13 cellular contexts compared by ENCODE assay signal in the genomic region with DNA sequence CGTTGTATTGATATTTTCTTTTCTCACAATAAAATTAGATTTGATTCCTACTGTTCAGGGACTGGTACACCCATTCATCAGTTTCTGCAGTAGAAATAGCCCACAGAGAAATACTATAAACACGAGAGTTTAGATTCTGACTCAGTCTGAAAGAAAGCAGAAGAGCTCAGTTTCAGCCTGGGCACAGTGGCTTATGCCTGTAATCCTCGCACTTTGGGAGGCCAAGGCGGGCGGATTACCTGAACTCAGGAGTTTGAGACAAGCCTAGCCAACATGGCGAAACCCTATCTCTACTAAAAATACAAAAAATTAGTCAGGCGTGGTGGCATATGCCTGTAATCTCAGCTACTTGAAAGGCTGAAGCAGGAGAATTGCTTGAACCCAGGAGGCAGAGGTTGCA. TPM values are rescaled to one million over a fixed set of nuclear protein-coding genes. Genes with fewer than 3 reads are reported as not detected.
A peak's percentile ranks its signal among the peaks of the same experiment; 100 is the strongest.
DNase-seq lines count a peak whose midpoint lies in the region; ATAC-seq, FAIRE-seq and TF ChIP-seq lines count a peak whose summit lies in the region.
"Had no signal": no experiment of that assay in that cellular context is flagged by ENCODE, and none has a peak within 500 bp of the region (broad histone marks: within the 10 kb centered on the region; RNA-seq: fewer than 3 reads in every experiment).

No MANE protein-coding gene starts in this region.

- no peak for TF ChIP-seq POLR2A in spleen (IDR thresholded peaks at IDR 0.05)
- no peak for TF ChIP-seq POLR2A in H54 (IDR thresholded peaks at IDR 0.05; ENCODE audit: low read depth, low read length)

- peak overlapping the region; percentile 93 for H3K27ac Mint-ChIP-seq in activated T-cell treated with anti-CD3 and anti-CD28 coated beads, Interleukin-2, amount 50 U/mL, for 24 hours
- H3K27ac Mint-ChIP-seq in activated T-cell treated with anti-CD3 and anti-CD28 coated beads, Interleukin-2, amount 50 U/mL, for 72 hours = peak overlapping the region; percentile 66
- peak overlapping the region; percentile 74 for H3K27ac Mint-ChIP-seq in stimulated activated effector memory CD8-positive, alpha-beta T cell treated with anti-CD3 and anti-CD28 coated beads, Interleukin-12 subunit alpha, Interleukin-12 subunit beta, amount 100 ng/mL, for 72 hours

- no peaks in the 10 kb centered on the region for H3K27me3 Mint-ChIP-seq in activated T-cell treated with anti-CD3 and anti-CD28 coated beads, Interleukin-2, amount 50 U/mL, for 24 hours
- no peaks in the 10 kb centered on the region for H3K27me3 Mint-ChIP-seq in activated T-cell treated with anti-CD3 and anti-CD28 coated beads, Interleukin-2, amount 50 U/mL, for 72 hours (ENCODE audit: low read depth)

- H3K36me3 ChIP-seq in spleen (no peaks in the 10 kb centered on the region), kidney (ENCODE audit: control insufficient read depth in 1 of 2, insufficient read depth in 2 of 2, low read length in 2 of 2) (no peaks in the 10 kb centered on the region)
- H3K36me3 ChIP-seq: upper lobe of left lung had no signal

- H3K9ac ChIP-seq in kidney (ENCODE audit: low read length in 2 of 2) = no peak overlapping the region

- 78 to 88% (median 82%) methylated on average over 7 of the region's 7 CpGs for WGBS in spleen, 5 donors

- DNase-seq in activated T-cell treated with anti-CD3 and anti-CD28 coated beads, Interleukin-2, amount 50 U/mL, for 24 hours = peak; percentile 68
- DNase-seq in activated T-cell treated with anti-CD3 and anti-CD28 coated beads for 4 hours = no peak
- peak; percentile 53 to 67 for DNase-seq in activated T-cell treated with anti-CD3 and anti-CD28 coated beads, Interleukin-2, amount 50 U/mL, for 72 hours
- DNase-seq in stimulated activated effector memory CD8-positive, alpha-beta T cell treated with anti-CD3 and anti-CD28 coated beads, Interleukin-12 subunit alpha, Interleukin-12 subunit beta, amount 100 ng/mL, for 72 hours (ENCODE audit: low spot score in 2 of 2) = no peak
- no peak for DNase-seq in spleen
- no peak for DNase-seq in H54 (ENCODE audit: insufficient read length, low spot score)
- no peak for DNase-seq in kidney
- DNase-seq: NCI-H187, nucleus accumbens, upper lobe of left lung had no signal

- no peak for FAIRE-seq in H54 (lab: Jason Lieb, UNC)
- no peak for FAIRE-seq in kidney (lab: Jason Lieb, UNC)
- FAIRE-seq: TTC549 had no signal

- no peaks in the 10 kb centered on the region for H3K27me3 ChIP-seq in spleen (replicated peaks in 1 of 7)
- H3K27me3 ChIP-seq: upper lobe of left lung had no signal

- peak overlapping the region in 4 of 8 donors; percentile 3 to 84 (median 74) for H3K27ac ChIP-seq in spleen
- no peak overlapping the region for H3K27ac ChIP-seq in kidney (ENCODE audit: low read depth in 2 of 2, low read length in 2 of 2)
- H3K27ac ChIP-seq: upper lobe of left lung had no signal

- peaks cover 83% of the 10 kb centered on the region for H3K4me1 Mint-ChIP-seq in activated T-cell treated with anti-CD3 and anti-CD28 coated beads, Interleukin-2, amount 50 U/mL, for 24 hours (ENCODE audit: low read depth)
- H3K4me1 Mint-ChIP-seq in activated T-cell treated with anti-CD3 and anti-CD28 coated beads, Interleukin-2, amount 50 U/mL, for 72 hours (ENCODE audit: low read depth) = peaks cover 81% of the 10 kb centered on the region
- peaks cover 68% of the 10 kb centered on the region for H3K4me1 Mint-ChIP-seq in stimulated activated effector memory CD8-positive, alpha-beta T cell treated with anti-CD3 and anti-CD28 coated beads, Interleukin-12 subunit alpha, Interleukin-12 subunit beta, amount 100 ng/mL, for 72 hours

- peak overlapping the region in 3 of 8 donors; percentile 3 to 65 (median 19) for H3K4me3 ChIP-seq in spleen
- no peak overlapping the region for H3K4me3 ChIP-seq in kidney (ENCODE audit: low read length in 2 of 2)
- H3K4me3 ChIP-seq: upper lobe of left lung had no signal

- ATAC-seq in HG02852 (IDR thresholded peaks at IDR 0.05; ENCODE audit: unreplicated experiment) = peak; percentile 80
- ATAC-seq in activated T-cell treated with anti-CD3 and anti-CD28 coated beads, Interleukin-2, amount 50 U/mL, for 72 hours (replicated peaks in 1 of 2) = peak; percentile 75 to 85
- ATAC-seq in stimulated activated effector memory CD8-positive, alpha-beta T cell treated with anti-CD3 and anti-CD28 coated beads, Interleukin-12 subunit alpha, Interleukin-12 subunit beta, amount 100 ng/mL, for 72 hours = peak; percentile 88

- H3K9me3 ChIP-seq in spleen (peaks cover 0 to 10% (median 6%) of the 10 kb centered on the region in 8 donors), kidney (ENCODE audit: control insufficient read depth in 1 of 2, low read length in 2 of 2) (no peaks in the 10 kb centered on the region)
- H3K9me3 ChIP-seq: upper lobe of left lung had no signal

- intact Hi-C loops in spleen (cut with DNase I; ENCODE audit: low total_unique reads) = no loop called here
- intact Hi-C loops in kidney (cut with DNase I) = no loop called here

- H3K4me3 Mint-ChIP-seq in activated T-cell treated with anti-CD3 and anti-CD28 coated beads, Interleukin-2, amount 50 U/mL, for 24 hours = peak overlapping the region; percentile 87
- peak overlapping the region; percentile 77 to 81 for H3K4me3 Mint-ChIP-seq in activated T-cell treated with anti-CD3 and anti-CD28 coated beads, Interleukin-2, amount 50 U/mL, for 72 hours
- H3K4me3 Mint-ChIP-seq in stimulated activated effector memory CD8-positive, alpha-beta T cell treated with anti-CD3 and anti-CD28 coated beads, Interleukin-12 subunit alpha, Interleukin-12 subunit beta, amount 100 ng/mL, for 72 hours = peak overlapping the region; percentile 76

- peaks cover 96% of the 10 kb centered on the region for H3K36me3 Mint-ChIP-seq in activated T-cell treated with anti-CD3 and anti-CD28 coated beads, Interleukin-2, amount 50 U/mL, for 24 hours (ENCODE audit: low read depth)
- H3K36me3 Mint-ChIP-seq in activated T-cell treated with anti-CD3 and anti-CD28 coated beads, Interleukin-2, amount 50 U/mL, for 72 hours (ENCODE audit: insufficient read depth in 2 of 2) = peaks cover 37 to 68% of the 10 kb centered on the region in 2 donors
- H3K36me3 Mint-ChIP-seq in stimulated activated effector memory CD8-positive, alpha-beta T cell treated with anti-CD3 and anti-CD28 coated beads, Interleukin-12 subunit alpha, Interleukin-12 subunit beta, amount 100 ng/mL, for 72 hours = peaks cover 100% of the 10 kb centered on the region

- no peaks in the 10 kb centered on the region for H3K9me3 Mint-ChIP-seq in activated T-cell treated with anti-CD3 and anti-CD28 coated beads, Interleukin-2, amount 50 U/mL, for 24 hours
- H3K9me3 Mint-ChIP-seq in activated T-cell treated with anti-CD3 and anti-CD28 coated beads, Interleukin-2, amount 50 U/mL, for 72 hours = no peaks in the 10 kb centered on the region
- H3K9me3 Mint-ChIP-seq in stimulated activated effector memory CD8-positive, alpha-beta T cell treated with anti-CD3 and anti-CD28 coated beads, Interleukin-12 subunit alpha, Interleukin-12 subunit beta, amount 100 ng/mL, for 72 hours = no peaks in the 10 kb centered on the region

- no peak for TF ChIP-seq CTCF in spleen (IDR thresholded peaks at IDR 0.05 in 8 of 11, conservative IDR thresholded peaks at IDR 0.05 in 3 of 11)
- no peak for TF ChIP-seq CTCF in kidney (IDR thresholded peaks at IDR 0.05; ENCODE audit: borderline replicate concordance, extremely low read depth, insufficient read depth)

- H3K4me1 ChIP-seq in spleen = peaks cover 0 to 50% (median under 1%) of the 10 kb centered on the region in 6 donors
- H3K4me1 ChIP-seq in kidney (ENCODE audit: control insufficient read depth in 1 of 2, insufficient read depth in 1 of 2, low read depth in 1 of 2, low read length in 2 of 2) = no peaks in the 10 kb centered on the region
- H3K4me1 ChIP-seq: upper lobe of left lung had no signal

RNA-seq across cellular contexts. Expression of gene ITK, which starts 8.6 kb away (rescaled TPM):
- total RNA-seq in activated T-cell treated with anti-CD3 and anti-CD28 coated beads, Interleukin-2, amount 50 U/mL, for 72 hours = 100 to 1,000 TPM; 289 to 314 TPM
- total RNA-seq in spleen (10 to 100 TPM; 34.1 to 81.1 (median 45.6) TPM), kidney (14.0 TPM)
- polyA plus RNA-seq in spleen (10 to 100 TPM in 1 of 3 donors, 1 to 10 TPM in 2; 5.6 to 12.1 (median 8.0) TPM), kidney (ENCODE audit: insufficient read depth, low read depth, low replicate concordance) (0.11 TPM)
- total RNA-seq: HT-29 had no signal

RNA-seq across cellular contexts. Expression of gene GARIN3, which starts 23.2 kb away (rescaled TPM):
- under 1 TPM; 0.22 to 0.39 TPM for total RNA-seq in activated T-cell treated with anti-CD3 and anti-CD28 coated beads, Interleukin-2, amount 50 U/mL, for 72 hours
- total RNA-seq in spleen (not detected), kidney (not detected)
- polyA plus RNA-seq in spleen (not detected), kidney (ENCODE audit: insufficient read depth, low read depth, low replicate concordance) (not detected)
- total RNA-seq: HT-29, upper lobe of left lung had no signal

RNA-seq across cellular contexts. Expression of gene MED7, which starts 46.6 kb away (rescaled TPM):
- total RNA-seq in activated T-cell treated with anti-CD3 and anti-CD28 coated beads, Interleukin-2, amount 50 U/mL, for 72 hours = 10 to 100 TPM; 12.7 to 16.7 TPM
- total RNA-seq in spleen = 10 to 100 TPM in 6 of 7 donors, 1 to 10 TPM in 1; 9.5 to 15.9 (median 14.6) TPM
- 10 to 100 TPM; 22.8 to 27.0 (median 23.5) TPM for polyA plus RNA-seq in spleen
- 18.2 TPM for total RNA-seq in kidney
- polyA plus RNA-seq in kidney (ENCODE audit: insufficient read depth, low read depth, low replicate concordance) = 28.6 TPM

Comparison
In these comparisons a context has a peak if more than half of its experiments do, and no peak if none do; other contexts are left out.
1. DNase-seq: peak in activated T-cell treated with anti-CD3 and anti-CD28 coated beads, Interleukin-2, amount 50 U/mL, for 24 hours (single experiment) and activated T-cell treated with anti-CD3 and anti-CD28 coated beads, Interleukin-2, amount 50 U/mL, for 72 hours (2 of 2); none in activated T-cell treated with anti-CD3 and anti-CD28 coated beads for 4 hours (single experiment), stimulated activated effector memory CD8-positive, alpha-beta T cell treated with anti-CD3 and anti-CD28 coated beads, Interleukin-12 subunit alpha, Interleukin-12 subunit beta, amount 100 ng/mL, for 72 hours (0 of 2), spleen (single experiment), H54 (single experiment) and kidney (single experiment).
2. Peak in every context shown above with its lines, with median percentiles within 50 percentile points of each other: H3K27ac Mint-ChIP-seq, H3K4me3 Mint-ChIP-seq and ATAC-seq.